ENCODE assay signal across 7 cellular contexts in genomic region chr11:44574620-44575287, GRCh38. TPM values are rescaled to one million over a fixed set of nuclear protein-coding genes. Genes with fewer than 3 reads are reported as not detected.
DNase-seq lines count a peak whose midpoint lies in the region; ATAC-seq and TF ChIP-seq lines count a peak whose summit lies in the region.

No MANE protein-coding gene starts in this region.

- H3K36me3 ChIP-seq in uterus: no peaks in the 10 kb centered on the region

- TF ChIP-seq CTCF in uterus (IDR thresholded peaks at IDR 0.05): no peak

- H3K27ac ChIP-seq in uterus: no peak overlapping the region

- TF ChIP-seq POLR2A in GM19099 (IDR thresholded peaks at IDR 0.05; ENCODE audit: extremely low read depth, insufficient read length, low read depth): peak; percentile 30
- TF ChIP-seq POLR2A in uterus (IDR thresholded peaks at IDR 0.05): no peak

- DNase-seq in HS-5 (ENCODE audit: low read depth): peak; percentile 82
- peak; percentile 23 for DNase-seq in activated T-helper 9 cell treated with anti-CD3 and anti-CD28 coated beads, Interleukin-2, amount 50 U/mL, for 16 hours (ENCODE audit: low read depth)
- no peak for DNase-seq in left lobe of liver (ENCODE audit: low spot score)
- DNase-seq in NCI-H1048 (lab: John Stamatoyannopoulos, UW): no peak
- DNase-seq in DMS114 treated with DMSO at 0.1 percent for 48 hours (lab: John Stamatoyannopoulos, UW; ENCODE audit: unreplicated experiment): no peak
- DNase-seq in uterus: no peak

- intact Hi-C loops in uterus (cut with DNase I; ENCODE audit: low total_unique reads): no loop called here

- peak; percentile 63 for ATAC-seq in left lobe of liver

- no peaks in the 10 kb centered on the region for H3K4me1 ChIP-seq in uterus

- H3K4me3 ChIP-seq in uterus: no peak overlapping the region

- H3K27me3 ChIP-seq in uterus: no peaks in the 10 kb centered on the region

- no peaks in the 10 kb centered on the region for H3K9me3 ChIP-seq in uterus

RNA-seq across cellular contexts. Expression of gene CD82, which starts 9.3 kb away (rescaled TPM):
- total RNA-seq in left lobe of liver: 60.6 TPM
- total RNA-seq in uterus: 10 to 100 TPM; 10.2 to 26.3 (median 20.8) TPM

Comparison
In these comparisons a context has a peak if more than half of its experiments do, and no peak if none do; other contexts are left out.
1. DNase-seq: peak in HS-5 (single experiment) and activated T-helper 9 cell treated with anti-CD3 and anti-CD28 coated beads, Interleukin-2, amount 50 U/mL, for 16 hours (single experiment); none in left lobe of liver (single experiment), NCI-H1048 (single experiment), DMS114 treated with DMSO at 0.1 percent for 48 hours (single experiment) and uterus (0 of 2).